In the genomic region with DNA sequence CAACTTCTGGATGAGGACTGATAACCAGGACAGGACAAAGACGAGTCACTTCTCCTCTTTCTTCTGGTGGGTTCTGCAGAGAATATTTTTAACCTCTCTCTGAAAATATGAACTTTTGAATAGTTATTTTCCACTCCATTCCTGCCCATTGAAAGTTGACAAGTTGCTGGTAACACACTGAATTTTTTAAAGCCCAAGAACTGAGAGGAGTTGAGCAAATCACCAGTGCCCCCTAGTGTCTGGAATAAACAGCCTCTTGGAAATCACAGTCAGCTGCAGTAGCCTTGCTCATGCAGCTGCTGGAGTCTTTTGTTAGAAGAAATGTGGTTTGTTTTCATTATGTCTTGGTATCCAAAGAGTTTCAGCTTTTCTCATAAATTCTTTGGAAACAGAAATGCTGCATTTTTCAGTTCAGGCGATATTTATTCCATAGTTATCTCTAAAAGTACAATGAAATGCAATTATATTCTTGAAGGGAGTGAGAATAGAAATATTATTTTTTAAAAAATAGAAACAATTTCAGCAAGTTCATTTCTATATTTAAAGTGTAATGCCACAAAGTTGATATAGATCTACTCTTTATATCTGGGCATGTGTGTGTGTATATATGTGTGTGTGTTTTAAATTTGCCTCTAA, we compare ENCODE assay signal across 9 cellular contexts.
DNase-seq lines count a peak whose midpoint lies in the region; ATAC-seq and TF ChIP-seq lines count a peak whose summit lies in the region.
"Had no signal": no experiment of that assay in that cellular context is flagged by ENCODE, and none has a peak within 500 bp of the region (broad histone marks: within the 10 kb centered on the region; RNA-seq: fewer than 3 reads in every experiment).

No MANE protein-coding gene starts in this region.

- WGBS in thyroid gland, 2 donors, result 20 to 22% methylated on average over 2 of the region's 2 CpGs

- no peaks in the 10 kb centered on the region for H4K20me1 ChIP-seq in osteoblast (ENCODE audit: insufficient read depth, low read length)

- H3K27ac ChIP-seq in osteoblast (ENCODE audit: low read depth, low read length) (peak overlapping the region; percentile 76), thyroid gland (no peak overlapping the region)

- H3K9me3 Mint-ChIP-seq in activated T-helper 1 cell treated with anti-CD3 and anti-CD28 coated beads, Interleukin-12 subunit alpha, Interleukin-12 subunit beta, Interleukin-2, Interleukin-4 antibody, amounts not matched to agents 30 ng/mL and 10 ng/mL and 1 ng/mL, durations not matched to agents 14 hours and 24 hours and 36 hours, result peaks cover 32% of the 10 kb centered on the region

- H3K27me3 ChIP-seq in osteoblast (ENCODE audit: insufficient read depth, low read length) (no peaks in the 10 kb centered on the region), thyroid gland (no peaks in the 10 kb centered on the region)

- DNase-seq in DMS114 treated with DMSO at 0.1 percent for 48 hours (lab: John Stamatoyannopoulos, UW; ENCODE audit: unreplicated experiment), result peak; percentile 63
- DNase-seq in LHCN-M2 (ENCODE audit: low read depth), result peak; percentile 93
- peak; percentile 79 for DNase-seq in RPMI7951 (ENCODE audit: low read depth)
- DNase-seq in activated T-helper 1 cell treated with anti-CD3 and anti-CD28 coated beads, Interleukin-12 subunit alpha, Interleukin-12 subunit beta, Interleukin-2, Interleukin-4 antibody, amounts not matched to agents 30 ng/mL and 10 ng/mL and 1 ng/mL, durations not matched to agents 14 hours and 24 hours and 36 hours (ENCODE audit: low spot score), result peak; percentile 50
- peak; percentile 77 to 94 for DNase-seq in foreskin fibroblast
- DNase-seq in osteoblast (ENCODE audit: insufficient read length, low spot score, missing footprints), result peak; percentile 56
- DNase-seq in thyroid gland, result peak; percentile 30 to 47

- H3K27me3 Mint-ChIP-seq in activated T-helper 1 cell treated with anti-CD3 and anti-CD28 coated beads, Interleukin-12 subunit alpha, Interleukin-12 subunit beta, Interleukin-2, Interleukin-4 antibody, amounts not matched to agents 30 ng/mL and 10 ng/mL and 1 ng/mL, durations not matched to agents 14 hours and 24 hours and 36 hours (ENCODE audit: insufficient read depth), result no peaks in the 10 kb centered on the region
- H3K27me3 Mint-ChIP-seq: dendritic cell treated with granulocyte-macrophage colony-stimulating factor and Interleukin-4, amounts not matched to agents 40 ng/mL and 50 ng/mL, for 4 days had no signal

- H3K4me3 ChIP-seq in foreskin fibroblast (ENCODE audit: low read depth in 1 of 2, low read length in 2 of 2) (no peak overlapping the region), osteoblast (ENCODE audit: insufficient read depth, low read length) (no peak overlapping the region), thyroid gland (replicated peaks in 1 of 3) (no peak overlapping the region)

- peaks cover 14% of the 10 kb centered on the region for H3K36me3 Mint-ChIP-seq in activated T-helper 1 cell treated with anti-CD3 and anti-CD28 coated beads, Interleukin-12 subunit alpha, Interleukin-12 subunit beta, Interleukin-2, Interleukin-4 antibody, amounts not matched to agents 30 ng/mL and 10 ng/mL and 1 ng/mL, durations not matched to agents 14 hours and 24 hours and 36 hours (ENCODE audit: low read depth)

- H3K4me3 Mint-ChIP-seq in activated T-helper 1 cell treated with anti-CD3 and anti-CD28 coated beads, Interleukin-12 subunit alpha, Interleukin-12 subunit beta, Interleukin-2, Interleukin-4 antibody, amounts not matched to agents 30 ng/mL and 10 ng/mL and 1 ng/mL, durations not matched to agents 14 hours and 24 hours and 36 hours, result no peak overlapping the region
- H3K4me3 Mint-ChIP-seq: dendritic cell treated with granulocyte-macrophage colony-stimulating factor and Interleukin-4, amounts not matched to agents 40 ng/mL and 50 ng/mL, for 4 days had no signal

- H3K27ac Mint-ChIP-seq in activated T-helper 1 cell treated with anti-CD3 and anti-CD28 coated beads, Interleukin-12 subunit alpha, Interleukin-12 subunit beta, Interleukin-2, Interleukin-4 antibody, amounts not matched to agents 30 ng/mL and 10 ng/mL and 1 ng/mL, durations not matched to agents 14 hours and 24 hours and 36 hours, result peak overlapping the region; percentile 66
- H3K27ac Mint-ChIP-seq: dendritic cell treated with granulocyte-macrophage colony-stimulating factor and Interleukin-4, amounts not matched to agents 40 ng/mL and 50 ng/mL, for 4 days had no signal

- peaks cover 30% of the 10 kb centered on the region for H3K4me1 Mint-ChIP-seq in activated T-helper 1 cell treated with anti-CD3 and anti-CD28 coated beads, Interleukin-12 subunit alpha, Interleukin-12 subunit beta, Interleukin-2, Interleukin-4 antibody, amounts not matched to agents 30 ng/mL and 10 ng/mL and 1 ng/mL, durations not matched to agents 14 hours and 24 hours and 36 hours (ENCODE audit: low read depth)

- no peak for TF ChIP-seq POLR2A in thyroid gland (IDR thresholded peaks at IDR 0.05)

- H3K4me1 ChIP-seq in osteoblast (ENCODE audit: insufficient read depth, low read length) (peaks cover 37% of the 10 kb centered on the region), thyroid gland (no peaks in the 10 kb centered on the region)

- no peak overlapping the region for H2AFZ ChIP-seq in osteoblast (ENCODE audit: low read length)

- peak overlapping the region; percentile 17 for H3K4me2 ChIP-seq in osteoblast (ENCODE audit: insufficient read depth, low read length)

- peaks cover 4% of the 10 kb centered on the region for H3K36me3 ChIP-seq in osteoblast (ENCODE audit: insufficient read depth, low read length)
- H3K36me3 ChIP-seq in thyroid gland, result no peaks in the 10 kb centered on the region

- ATAC-seq in GM21619 (IDR thresholded peaks at IDR 0.05; ENCODE audit: unreplicated experiment), result peak; percentile 91

- no peaks in the 10 kb centered on the region for H3K79me2 ChIP-seq in osteoblast (ENCODE audit: insufficient read depth, low read length)

- H3K9me3 ChIP-seq in osteoblast (ENCODE audit: low read depth, low read length) (no peaks in the 10 kb centered on the region), thyroid gland (no peaks in the 10 kb centered on the region)

- intact Hi-C loops in activated T-helper 1 cell treated with anti-CD3 and anti-CD28 coated beads, Interleukin-12 subunit alpha, Interleukin-12 subunit beta, Interleukin-2, Interleukin-4 antibody, amounts not matched to agents 30 ng/mL and 10 ng/mL and 1 ng/mL, durations not matched to agents 14 hours and 24 hours and 36 hours (cut with micrococcal nuclease), result loop anchor here (1.0 to 5.0 kb wide), 14 partner anchors 80 to 933 kb away; a partner anchor contains a TSS
- intact Hi-C loops in thyroid gland (cut with DNase I), result no loop called here

- TF ChIP-seq CTCF in foreskin fibroblast (IDR thresholded peaks at IDR 0.05; ENCODE audit: low read depth, low read length), result peak; percentile 82
- TF ChIP-seq CTCF in osteoblast (IDR thresholded peaks at IDR 0.05; ENCODE audit: extremely low read depth, low read depth, low read length), result peak; percentile 95
- TF ChIP-seq CTCF in thyroid gland (IDR thresholded peaks at IDR 0.05), result peak; percentile 48 to 83 (median 61)

Comparison
In these comparisons a context has a peak if more than half of its experiments do, and no peak if none do; other contexts are left out.
1. DNase-seq: peak in every context shown above with its lines; median percentile 93 in LHCN-M2; 86 in foreskin fibroblast; 79 in RPMI7951; 63 in DMS114 treated with DMSO at 0.1 percent for 48 hours; 56 in osteoblast; 50 in activated T-helper 1 cell treated with anti-CD3 and anti-CD28 coated beads, Interleukin-12 subunit alpha, Interleukin-12 subunit beta, Interleukin-2, Interleukin-4 antibody, amounts not matched to agents 30 ng/mL and 10 ng/mL and 1 ng/mL, durations not matched to agents 14 hours and 24 hours and 36 hours; 38 in thyroid gland.